17 cellular contexts compared by ENCODE assay signal in the genomic region with DNA sequence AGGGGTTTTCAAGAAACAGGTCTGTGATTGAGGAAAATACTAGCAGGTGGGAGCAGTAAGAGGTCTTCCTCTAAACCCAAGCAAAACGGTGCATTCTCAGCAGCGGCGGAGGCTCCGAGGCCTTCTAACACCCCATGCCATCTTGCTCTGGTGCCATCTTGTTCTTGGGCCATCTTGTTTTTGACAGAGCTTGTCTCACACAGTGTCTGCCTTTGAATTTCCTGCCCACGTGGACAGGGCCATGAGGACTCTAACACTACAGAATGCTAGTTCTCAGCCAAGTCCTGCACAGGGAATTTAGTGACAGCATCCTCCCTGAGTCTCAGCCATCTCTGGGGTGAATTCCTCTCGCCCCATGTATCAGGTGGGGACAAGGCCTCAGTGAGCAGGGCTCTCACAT.
DNase-seq lines count a peak whose midpoint lies in the region; ATAC-seq, FAIRE-seq and TF ChIP-seq lines count a peak whose summit lies in the region.
"Had no signal": no experiment of that assay in that cellular context is flagged by ENCODE, and none has a peak within 500 bp of the region (broad histone marks: within the 10 kb centered on the region; RNA-seq: fewer than 3 reads in every experiment).

No MANE protein-coding gene starts in this region.

- TF ChIP-seq POLR2A in H1 (IDR thresholded peaks at IDR 0.05; ENCODE audit: control extremely low read depth in 1 of 2, low read depth in 2 of 2, low read length in 2 of 2) (no peak), thyroid gland (IDR thresholded peaks at IDR 0.05) (no peak)

- no peaks in the 10 kb centered on the region for H4K20me1 ChIP-seq in H1 (replicated peaks in 1 of 2; ENCODE audit: control insufficient read depth in 1 of 2, insufficient read depth in 2 of 2, low read length in 2 of 2)
- H4K20me1 ChIP-seq: BLaER1 treated with 17β-estradiol and CSF1 and Interleukin-3, amounts not matched to agents 10 nM and 100 nM had no signal

- H3K23me2 ChIP-seq in H1 (ENCODE audit: low read depth, low read length): no peaks in the 10 kb centered on the region

- H4K8ac ChIP-seq in H1 (ENCODE audit: extremely low read depth, insufficient read depth, low read length): no peak overlapping the region

- TF ChIP-seq CTCF in cardiac muscle cell (IDR thresholded peaks at IDR 0.05; ENCODE audit: low read depth, low read length): no peak
- TF ChIP-seq CTCF in H1 (IDR thresholded peaks at IDR 0.05; ENCODE audit: control extremely low read depth in 1 of 3, insufficient read depth in 1 of 3, low read depth in 1 of 3, low read length in 3 of 3): no peak
- TF ChIP-seq CTCF in pancreas (IDR thresholded peaks at IDR 0.05): no peak
- no peak for TF ChIP-seq CTCF in thyroid gland (IDR thresholded peaks at IDR 0.05)

- H3K4me3 ChIP-seq in cardiac muscle cell: no peak overlapping the region
- H3K4me3 ChIP-seq in H1 (ENCODE audit: extremely low read depth in 1 of 4, insufficient read depth in 2 of 4, low read depth in 3 of 4, low read length in 4 of 4): no peak overlapping the region
- no peak overlapping the region for H3K4me3 ChIP-seq in pancreas
- no peak overlapping the region for H3K4me3 ChIP-seq in thyroid gland (replicated peaks in 1 of 3)
- H3K4me3 ChIP-seq: BLaER1 treated with 17β-estradiol and CSF1 and Interleukin-3, amounts not matched to agents 10 nM and 100 nM; PC-9; SK-N-MC had no signal

- WGBS in H1 (ENCODE audit: extremely low coverage in 1 of 2, insufficient coverage in 1 of 2, insufficient read length in 1 of 2, insufficient replicate concordance in 2 of 2, low coverage in 1 of 2, low lambda C conversion rate in 2 of 2, missing lambda C conversion rate in 1 of 2), 2 experiments: 91% methylated on average over 6 of the region's 6 CpGs; no CpG with 5 or more reads in 1 of the 2 experiments
- WGBS in pancreas, 2 donors: 71 to 76% methylated on average over 6 of the region's 6 CpGs
- 95% methylated on average over 6 of the region's 6 CpGs for WGBS in thyroid gland, 2 donors

- DNase-seq in cardiac muscle cell (ENCODE audit: low read depth in 1 of 2, low spot score in 1 of 2) (no peak), Right ventricle myocardium inferior (ENCODE audit: missing footprints) (no peak), H1 (ENCODE audit: low read depth in 1 of 2, low spot score in 2 of 2) (no peak), pancreas (no peak), thyroid gland (no peak), G401 (ENCODE audit: low spot score) (no peak)
- DNase-seq: 8988T, EL, MM.1S, NCI-H1694 treated with DMSO at 0.1 percent for 48 hours, NCI-H446, PC-9 had no signal

- TF ChIP-seq RAD21 in H1 (IDR thresholded peaks at IDR 0.05 in 1 of 2, conservative IDR thresholded peaks at IDR 0.05 in 1 of 2; ENCODE audit: low read depth in 2 of 2, low read length in 2 of 2): no peak

- no peak overlapping the region for H3K4ac ChIP-seq in H1 (replicated peaks; ENCODE audit: insufficient read length, low read depth, low read length)

- no peak for FAIRE-seq in H1 (lab: Jason Lieb, UNC)
- no peak for FAIRE-seq in pancreas (lab: Jason Lieb, UNC)

- no peak overlapping the region for H3K9ac ChIP-seq in H1 (replicated peaks in 1 of 4; ENCODE audit: extremely low read depth in 1 of 4, low read depth in 3 of 4, low read length in 3 of 4)
- H3K9ac ChIP-seq: BLaER1 treated with 17β-estradiol and CSF1 and Interleukin-3, amounts not matched to agents 10 nM and 100 nM had no signal

- H2BK20ac ChIP-seq in H1 (ENCODE audit: low read length): no peak overlapping the region; the same call in 1 of the 2 replicates

- H2AFZ ChIP-seq in H1 (ENCODE audit: low read length): no peak overlapping the region
- H2AFZ ChIP-seq: PC-9 had no signal

- H2BK12ac ChIP-seq in H1 (ENCODE audit: low read depth, low read length): no peak overlapping the region; the same call in 1 of the 2 replicates

- H4K91ac ChIP-seq in H1 (replicated peaks; ENCODE audit: insufficient read length, low read length): no peak overlapping the region

- H2AK5ac ChIP-seq in H1 (ENCODE audit: low read depth, low read length): 0 out of 2 replicates have a peak overlapping the region, but pooled peaks have one; percentile 1

- ATAC-seq in Right ventricle myocardium inferior: no peak
- no peak for ATAC-seq in pancreas
- no peak for ATAC-seq in HG03039 (IDR thresholded peaks at IDR 0.05; ENCODE audit: unreplicated experiment)
- ATAC-seq in GM18909 (IDR thresholded peaks at IDR 0.05; ENCODE audit: poor library complexity, unreplicated experiment): no peak
- ATAC-seq: HCT116 had no signal

- no peak for TF ChIP-seq EP300 in H1 (IDR thresholded peaks at IDR 0.05; ENCODE audit: borderline replicate concordance in 1 of 2, low read depth in 2 of 2, low read length in 2 of 2)

- H2BK120ac ChIP-seq in H1 (replicated peaks; ENCODE audit: low read depth, low read length): no peak overlapping the region

- POLR2A ChIA-PET in H1 (lab: Charles Lee; ENCODE audit: partially characterized antibody): interaction anchor here (1.0 kb wide), 1 partner anchor 18 kb away, joined by 3 read pairs; no protein-coding TSS in a partner anchor

- H3K14ac ChIP-seq in H1 (ENCODE audit: insufficient read length): no peak overlapping the region

- H3K56ac ChIP-seq in H1 (replicated peaks; ENCODE audit: insufficient read length, low read depth, low read length): no peak overlapping the region

- no peaks in the 10 kb centered on the region for H3K27me3 ChIP-seq in cardiac muscle cell
- H3K27me3 ChIP-seq in H1 (replicated peaks in 1 of 4; ENCODE audit: control insufficient read depth in 3 of 4, extremely low read depth in 1 of 4, insufficient read depth in 3 of 4, low read length in 3 of 4): no peaks in the 10 kb centered on the region
- H3K27me3 ChIP-seq in pancreas: no peaks in the 10 kb centered on the region
- H3K27me3 ChIP-seq in thyroid gland: no peaks in the 10 kb centered on the region
- H3K27me3 ChIP-seq: BLaER1 treated with 17β-estradiol and CSF1 and Interleukin-3, amounts not matched to agents 10 nM and 100 nM had no signal

- H3K36me3 ChIP-seq in cardiac muscle cell: no peaks in the 10 kb centered on the region
- no peaks in the 10 kb centered on the region for H3K36me3 ChIP-seq in H1 (ENCODE audit: control insufficient read depth in 2 of 4, insufficient read depth in 4 of 4, low read length in 3 of 4)
- no peaks in the 10 kb centered on the region for H3K36me3 ChIP-seq in pancreas
- H3K36me3 ChIP-seq in thyroid gland: no peaks in the 10 kb centered on the region
- H3K36me3 ChIP-seq: BLaER1 treated with 17β-estradiol and CSF1 and Interleukin-3, amounts not matched to agents 10 nM and 100 nM had no signal

- peaks cover 0 to 27% of the 10 kb centered on the region in 2 experiments; a peak in 3 of 4 replicates for H3K79me2 ChIP-seq in H1 (ENCODE audit: control insufficient read depth in 1 of 2, insufficient read depth in 2 of 2, low read length in 2 of 2)

- 0 out of 2 replicates have a peak overlapping the region, but pooled peaks have one; percentile 3 for H2BK5ac ChIP-seq in H1 (ENCODE audit: low read depth, low read length)

- peaks cover 17% of the 10 kb centered on the region for H3K4me1 ChIP-seq in cardiac muscle cell (ENCODE audit: low read depth)
- peaks cover 15 to 35% (median 24%) of the 10 kb centered on the region in 4 experiments for H3K4me1 ChIP-seq in H1 (replicated peaks in 1 of 4; ENCODE audit: control insufficient read depth in 3 of 4, insufficient read depth in 4 of 4, low read length in 3 of 4)
- peaks cover 34 to 74% (median 67%) of the 10 kb centered on the region in 3 donors for H3K4me1 ChIP-seq in pancreas
- H3K4me1 ChIP-seq in thyroid gland: peaks cover 11 to 22% of the 10 kb centered on the region in 2 donors

- no peak overlapping the region for H3K18ac ChIP-seq in H1 (ENCODE audit: extremely low read depth, low read length)

- CTCF ChIA-PET in H1 (lab: Charles Lee; ENCODE audit: partially characterized antibody): interaction anchor here (0.8 to 1.4 kb wide), 6 partner anchors 12 to 448 kb away, joined by 3 to 5 read pairs (median 4); no protein-coding TSS in a partner anchor

- H3K79me1 ChIP-seq in H1 (ENCODE audit: low read depth, low read length): peaks cover 10% of the 10 kb centered on the region; the same call in 1 of the 2 replicates

- no peaks in the 10 kb centered on the region for H3K9me3 ChIP-seq in cardiac muscle cell (ENCODE audit: low read depth)
- H3K9me3 ChIP-seq in H1 (ENCODE audit: insufficient read depth in 2 of 2, low read depth in 1 of 2, low read length in 1 of 2): no peaks in the 10 kb centered on the region
- H3K9me3 ChIP-seq in pancreas: no peaks in the 10 kb centered on the region
- no peaks in the 10 kb centered on the region for H3K9me3 ChIP-seq in thyroid gland
- H3K9me3 ChIP-seq: BLaER1 treated with 17β-estradiol and CSF1 and Interleukin-3, amounts not matched to agents 10 nM and 100 nM had no signal

- in situ Hi-C loops in G401 (cut with HindIII; ENCODE audit: low sequenced_read_pairs): no loop called here

- no peak overlapping the region for H3K23ac ChIP-seq in H1 (ENCODE audit: insufficient read length)

- 0 out of 2 replicates have a peak overlapping the region, but pooled peaks have one; percentile 13 for H2BK15ac ChIP-seq in H1 (ENCODE audit: low read length)

- H3K27ac ChIP-seq in cardiac muscle cell (peak overlapping the region; percentile 18), H1 (ENCODE audit: low read depth, low read length) (no peak overlapping the region), pancreas (peak overlapping the region; percentile 49 to 70 (median 64)), thyroid gland (peak overlapping the region; percentile 28 to 67 (median 59))
- H3K27ac ChIP-seq: BLaER1 treated with 17β-estradiol and CSF1 and Interleukin-3, amounts not matched to agents 10 nM and 100 nM; PC-9; SK-N-MC had no signal

- no peak overlapping the region for H4K5ac ChIP-seq in H1 (ENCODE audit: insufficient read length, low read depth, low read length)

- intact Hi-C loops in Right ventricle myocardium inferior (cut with DNase I): no loop called here
- intact Hi-C loops in pancreas (cut with DNase I): no loop called here
- intact Hi-C loops in thyroid gland (cut with DNase I): no loop called here

- no peak overlapping the region for H3K4me2 ChIP-seq in H1 (ENCODE audit: insufficient read depth in 1 of 2, low read depth in 2 of 2, low read length in 2 of 2)
- H3K4me2 ChIP-seq: BLaER1 treated with 17β-estradiol and CSF1 and Interleukin-3, amounts not matched to agents 10 nM and 100 nM; PC-9 had no signal

TF ChIP-seq in H1, 55 proteins besides CTCF, POLR2A, EP300 and RAD21:
- TF ChIP-seq TAF1 (IDR thresholded peaks at IDR 0.05; ENCODE audit: low read depth, low read length) (no peak), NRF1 (IDR thresholded peaks at IDR 0.05; ENCODE audit: low read depth, low read length) (no peak), EZH2 (IDR thresholded peaks at IDR 0.05; ENCODE audit: low read depth, low read length, severe bottlenecking) (no peak), HDAC2 (IDR thresholded peaks at IDR 0.05; ENCODE audit: borderline replicate concordance in 1 of 2, low read depth in 2 of 2, low read length in 2 of 2) (no peak), GTF2F1 (IDR thresholded peaks at IDR 0.05; ENCODE audit: borderline replicate concordance, low read depth, low read length) (no peak), BRCA1 (IDR thresholded peaks at IDR 0.05; ENCODE audit: low read depth, low read length) (no peak)
